15 cellular contexts compared by ENCODE assay signal in the genomic region with DNA sequence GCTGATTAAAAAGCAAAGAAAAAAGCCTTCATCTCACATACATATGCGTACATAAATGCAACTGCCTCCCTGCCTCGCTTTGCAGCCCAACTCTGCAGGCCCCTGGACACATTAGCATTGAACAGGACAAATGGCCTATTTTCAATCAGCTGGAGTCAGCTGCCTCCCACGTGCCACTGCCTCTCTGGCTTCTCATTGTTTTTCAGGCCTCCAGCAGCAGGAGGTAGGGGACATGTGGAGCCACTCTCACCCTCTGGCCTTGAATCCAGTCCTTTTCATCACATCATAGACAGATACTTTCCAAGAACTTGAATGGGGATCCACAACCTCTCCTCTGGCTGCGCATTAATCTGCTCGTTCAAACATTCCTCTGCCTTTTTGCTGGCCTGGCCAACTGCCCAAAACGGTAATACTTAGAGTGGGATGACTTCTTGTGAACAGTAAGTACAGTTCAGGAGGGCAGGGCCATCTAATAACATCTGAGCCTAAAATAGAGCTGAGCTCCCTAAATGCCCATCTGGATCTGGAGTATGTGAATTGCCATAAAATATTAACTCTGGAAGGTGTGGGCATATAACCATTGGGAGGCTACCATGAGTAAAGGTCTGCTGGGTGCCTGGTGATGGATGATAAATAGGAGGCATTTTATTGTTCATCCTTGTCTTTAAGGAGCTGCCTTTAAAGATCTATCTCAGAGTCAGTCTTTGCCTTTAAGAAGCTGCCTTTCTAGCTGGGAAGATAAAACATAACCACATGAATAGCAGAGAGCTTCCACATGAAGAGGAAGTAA.
DNase-seq lines count a peak whose midpoint lies in the region; TF ChIP-seq lines count a peak whose summit lies in the region.
"Had no signal": no experiment of that assay in that cellular context is flagged by ENCODE, and none has a peak within 500 bp of the region (broad histone marks: within the 10 kb centered on the region; RNA-seq: fewer than 3 reads in every experiment).

No MANE protein-coding gene starts in this region.

- POLR2A ChIA-PET in MCF 10A (lab: Yijun Ruan, JAX), result no interaction called here

- no peak overlapping the region for H3K9ac ChIP-seq in MM.1S (ENCODE audit: low read length)
- H3K9ac ChIP-seq: parathyroid adenoma had no signal

- H3K36me3 Mint-ChIP-seq in MCF 10A (ENCODE audit: insufficient read depth, unreplicated experiment), result no peaks in the 10 kb centered on the region
- H3K36me3 Mint-ChIP-seq: CD4-positive, alpha-beta memory T cell had no signal

- no peak overlapping the region for H3K4me3 Mint-ChIP-seq in MCF 10A (ENCODE audit: unreplicated experiment)
- H3K4me3 Mint-ChIP-seq: activated B cell treated with CpG ODN at 0.5 μM for 24 hours; CD4-positive, alpha-beta memory T cell had no signal

- H3F3A ChIP-seq in MM.1S (ENCODE audit: insufficient read depth, low read length), result no peaks in the 10 kb centered on the region

- no peaks in the 10 kb centered on the region for H3K9me2 ChIP-seq in MM.1S (replicated peaks; ENCODE audit: insufficient read depth, low read length)

- no TSS peak for BruUV-seq in MCF 10A (replicated peaks; lab: Mats Ljungman, UMichigan)

- intact Hi-C loops in breast epithelium (cut with DNase I; ENCODE audit: low total_unique reads), result no loop called here
- intact Hi-C loops in MCF 10A (cut with micrococcal nuclease), result no loop called here
- intact Hi-C loops in head of caudate nucleus (cut with DNase I), result no loop called here

- TF ChIP-seq POLR2A in breast epithelium (IDR thresholded peaks at IDR 0.05), result no peak

- no peak overlapping the region for H2AFZ ChIP-seq in MM.1S (ENCODE audit: low read length)
- H2AFZ ChIP-seq: parathyroid adenoma had no signal

- H3K27ac Mint-ChIP-seq in MCF 10A (ENCODE audit: low read depth, unreplicated experiment), result no peak overlapping the region
- H3K27ac Mint-ChIP-seq: activated B cell treated with CpG ODN at 0.5 μM for 24 hours had no signal

- H3K79me2 ChIP-seq in MM.1S (ENCODE audit: low read length), result no peaks in the 10 kb centered on the region
- H3K79me2 ChIP-seq: parathyroid adenoma had no signal

- peaks cover 0 to 3% of the 10 kb centered on the region in 2 donors for H3K4me1 ChIP-seq in breast epithelium
- H3K4me1 ChIP-seq in MM.1S (ENCODE audit: low read length), result no peaks in the 10 kb centered on the region
- H3K4me1 ChIP-seq: parathyroid adenoma had no signal

- H3K27ac ChIP-seq in breast epithelium, result peak overlapping the region; percentile 73 to 77
- H3K27ac ChIP-seq in MM.1S (ENCODE audit: low read length), result no peak overlapping the region
- H3K27ac ChIP-seq: parathyroid adenoma had no signal

- H3K9me3 ChIP-seq in breast epithelium (no peaks in the 10 kb centered on the region), MM.1S (replicated peaks; ENCODE audit: insufficient read depth, low read length) (no peaks in the 10 kb centered on the region)

- TF ChIP-seq CTCF in breast epithelium (IDR thresholded peaks at IDR 0.05) (no peak), MCF 10A (IDR thresholded peaks at IDR 0.05; ENCODE audit: unreplicated experiment) (no peak), MM.1S (IDR thresholded peaks at IDR 0.05; ENCODE audit: low read length) (no peak)

- no peaks in the 10 kb centered on the region for H3K27me3 Mint-ChIP-seq in MCF 10A (ENCODE audit: insufficient read depth, unreplicated experiment)
- H3K27me3 Mint-ChIP-seq: activated B cell treated with CpG ODN at 0.5 μM for 24 hours; CD4-positive, alpha-beta memory T cell had no signal

- CTCF ChIA-PET in MCF 10A (lab: Yijun Ruan, JAX), result interaction anchor here (0.6 to 1.5 kb wide), 3 partner anchors 19 to 740 kb away, joined by 3 to 5 read pairs (median 3); no protein-coding TSS in a partner anchor

- H3K4me2 ChIP-seq in MM.1S (ENCODE audit: low read depth, low read length), result no peak overlapping the region

- H3K4me1 Mint-ChIP-seq in MCF 10A (ENCODE audit: insufficient read depth, unreplicated experiment), result no peaks in the 10 kb centered on the region
- H3K4me1 Mint-ChIP-seq: activated B cell treated with CpG ODN at 0.5 μM for 24 hours; CD4-positive, alpha-beta memory T cell had no signal

- H3K36me3 ChIP-seq in breast epithelium (no peaks in the 10 kb centered on the region), MM.1S (replicated peaks; ENCODE audit: insufficient read depth, low read length) (no peaks in the 10 kb centered on the region)

- H3K9me3 Mint-ChIP-seq in MCF 10A (ENCODE audit: unreplicated experiment), result no peaks in the 10 kb centered on the region
- H3K9me3 Mint-ChIP-seq: activated B cell treated with CpG ODN at 0.5 μM for 24 hours had no signal

- H3K4me3 ChIP-seq in breast epithelium (no peak overlapping the region), MM.1S (ENCODE audit: low read length) (no peak overlapping the region)

- peak in 1 of 2 donors; percentile 40 for DNase-seq in breast epithelium (ENCODE audit: low spot score in 2 of 2)
- no peak for DNase-seq in MCF 10A (ENCODE audit: unreplicated experiment)
- DNase-seq in head of caudate nucleus, result peak; percentile 41 to 91 (median 77)
- peak; percentile 16 for DNase-seq in mucosa of gallbladder (ENCODE audit: low spot score)
- no peak for DNase-seq in stimulated activated CD4-positive, alpha-beta T cell treated with anti-CD3 and anti-CD28 coated beads, Interleukin-4, amount 100 ng/mL, for 1 hour
- no peak for DNase-seq in activated CD4-positive, alpha-beta T cell treated with anti-CD3 and anti-CD28 coated beads, Interleukin-2, amount 50 U/mL, for 4 hours
- DNase-seq in NCI-H2081 (lab: John Stamatoyannopoulos, UW), result no peak
- no peak for DNase-seq in MM.1S
- DNase-seq: activated B cell treated with CpG ODN at 0.5 μM for 24 hours; activated gamma-delta T cell treated with Interleukin-2 at 50 U/mL for 16 hours; CD4-positive, alpha-beta memory T cell; EL; NCI-H1436 treated with DMSO at 0.1 percent for 48 hours; stimulated activated CD4-positive, alpha-beta T cell treated with anti-CD3 and anti-CD28 coated beads, Interleukin-15, amount 100 ng/mL, for 24 hours had no signal

- H4K20me1 ChIP-seq in MM.1S (ENCODE audit: insufficient read depth, low read length), result no peaks in the 10 kb centered on the region

- no peaks in the 10 kb centered on the region for H3K27me3 ChIP-seq in breast epithelium
- no peaks in the 10 kb centered on the region for H3K27me3 ChIP-seq in MM.1S (replicated peaks; ENCODE audit: insufficient read depth, low read length)

Comparison
In these comparisons a context has a peak if more than half of its experiments do, and no peak if none do; other contexts are left out.
1. DNase-seq: peak in head of caudate nucleus (42 of 42) and mucosa of gallbladder (single experiment); none in MCF 10A (single experiment), stimulated activated CD4-positive, alpha-beta T cell treated with anti-CD3 and anti-CD28 coated beads, Interleukin-4, amount 100 ng/mL, for 1 hour (single experiment), activated CD4-positive, alpha-beta T cell treated with anti-CD3 and anti-CD28 coated beads, Interleukin-2, amount 50 U/mL, for 4 hours (0 of 2), NCI-H2081 (0 of 2) and MM.1S (single experiment).